In genomic region chr6:8225113-8225512, GRCh38 we compare ENCODE assay signal across 18 cellular contexts.
DNase-seq lines count a peak whose midpoint lies in the region; ATAC-seq, FAIRE-seq and TF ChIP-seq lines count a peak whose summit lies in the region.
"Had no signal": no experiment of that assay in that cellular context is flagged by ENCODE, and none has a peak within 500 bp of the region (broad histone marks: within the 10 kb centered on the region; RNA-seq: fewer than 3 reads in every experiment).

No MANE protein-coding gene starts in this region.

- H3K4me1 Mint-ChIP-seq in MCF 10A (ENCODE audit: insufficient read depth, unreplicated experiment) = no peaks in the 10 kb centered on the region
- H3K4me1 Mint-ChIP-seq: B cell had no signal

- no peak overlapping the region for H3K27ac ChIP-seq in breast epithelium
- H3K27ac ChIP-seq in keratinocyte (ENCODE audit: control insufficient read depth, insufficient read depth, low read length) = no peak overlapping the region
- no peak overlapping the region for H3K27ac ChIP-seq in heart left ventricle
- H3K27ac ChIP-seq: BLaER1 treated with 17β-estradiol and CSF1 and Interleukin-3, amounts not matched to agents 10 nM and 100 nM had no signal

- no peaks in the 10 kb centered on the region for H3K27me3 Mint-ChIP-seq in MCF 10A (ENCODE audit: insufficient read depth, unreplicated experiment)

- H3K4me2 ChIP-seq in keratinocyte (ENCODE audit: control insufficient read depth, extremely low read depth, insufficient read depth, low read depth, low read length) = no peak overlapping the region
- H3K4me2 ChIP-seq: BLaER1 treated with 17β-estradiol and CSF1 and Interleukin-3, amounts not matched to agents 10 nM and 100 nM had no signal

- H3K79me2 ChIP-seq in keratinocyte (ENCODE audit: control insufficient read depth, insufficient read depth, low read length) = no peaks in the 10 kb centered on the region

- no peak for TF ChIP-seq POLR2A in breast epithelium (IDR thresholded peaks at IDR 0.05)
- TF ChIP-seq POLR2A in heart left ventricle (IDR thresholded peaks at IDR 0.05) = no peak

- H3K9ac ChIP-seq in keratinocyte (ENCODE audit: control insufficient read depth, extremely low read depth, insufficient read depth, low read length) = no peak overlapping the region
- H3K9ac ChIP-seq: BLaER1 treated with 17β-estradiol and CSF1 and Interleukin-3, amounts not matched to agents 10 nM and 100 nM had no signal

- POLR2A ChIA-PET in MCF 10A (lab: Yijun Ruan, JAX) = interaction anchor here (0.9 to 1.9 kb wide), 4 partner anchors 11 to 90 kb away, joined by 3 to 5 read pairs (median 3); no protein-coding TSS in a partner anchor

- intact Hi-C loops in MCF 10A (cut with micrococcal nuclease) = no loop called here
- intact Hi-C loops in breast epithelium (cut with DNase I; ENCODE audit: low total_unique reads) = no loop called here
- intact Hi-C loops in heart left ventricle (cut with DNase I) = loop anchor here in 1 of 10 donors (10.0 kb wide), 1 partner anchor 500 kb away; the partner anchor contains the start of gene BMP6

- no peak for ATAC-seq in heart left ventricle
- ATAC-seq: CD8-positive, alpha-beta T cell had no signal

- no peaks in the 10 kb centered on the region for H3K9me3 ChIP-seq in breast epithelium
- no peaks in the 10 kb centered on the region for H3K9me3 ChIP-seq in keratinocyte (ENCODE audit: control insufficient read depth, low read depth, low read length)
- H3K9me3 ChIP-seq in heart left ventricle = no peaks in the 10 kb centered on the region
- H3K9me3 ChIP-seq: BLaER1 treated with 17β-estradiol and CSF1 and Interleukin-3, amounts not matched to agents 10 nM and 100 nM had no signal

- H3K4me3 Mint-ChIP-seq in MCF 10A (ENCODE audit: unreplicated experiment) = no peak overlapping the region
- H3K4me3 Mint-ChIP-seq: B cell; CD8-positive, alpha-beta T cell; H9 had no signal

- no peaks in the 10 kb centered on the region for H4K20me1 ChIP-seq in keratinocyte (ENCODE audit: control insufficient read depth, extremely low read depth, insufficient read depth, low read length)
- H4K20me1 ChIP-seq: BLaER1 treated with 17β-estradiol and CSF1 and Interleukin-3, amounts not matched to agents 10 nM and 100 nM had no signal

- DNase-seq in MCF 10A (ENCODE audit: unreplicated experiment) (peak; percentile 14), breast epithelium (ENCODE audit: low spot score in 2 of 2) (no peak), bronchial epithelial cell (ENCODE audit: low read depth) (peak; percentile 48), keratinocyte (ENCODE audit: low read depth, low spot score) (no peak), cerebellar cortex (ENCODE audit: low spot score) (no peak), heart left ventricle (no peak)
- no peak for DNase-seq in activated CD8-positive, alpha-beta memory T cell treated with anti-CD3 and anti-CD28 coated beads for 24 hours
- DNase-seq: 8988T; Calu3; CD8-positive, alpha-beta T cell; DMS79 treated with DMSO at 0.1 percent for 48 hours; GF-D8; H9 had no signal

- no peak overlapping the region for H3K27ac Mint-ChIP-seq in MCF 10A (ENCODE audit: low read depth, unreplicated experiment)
- H3K27ac Mint-ChIP-seq: B cell; CD8-positive, alpha-beta T cell had no signal

- H3K9me1 ChIP-seq in keratinocyte (ENCODE audit: control insufficient read depth, extremely low read depth, insufficient read depth, low read length) = no peaks in the 10 kb centered on the region

- H3K36me3 Mint-ChIP-seq in MCF 10A (ENCODE audit: insufficient read depth, unreplicated experiment) = no peaks in the 10 kb centered on the region
- H3K36me3 Mint-ChIP-seq: CD8-positive, alpha-beta T cell had no signal

- no TSS peak for BruUV-seq in MCF 10A (replicated peaks; lab: Mats Ljungman, UMichigan)

- H3K36me3 ChIP-seq in breast epithelium (no peaks in the 10 kb centered on the region), bronchial epithelial cell (ENCODE audit: control insufficient read depth, insufficient read depth, low read length) (no peaks in the 10 kb centered on the region), keratinocyte (ENCODE audit: control insufficient read depth in 2 of 2, extremely low read depth in 1 of 2, insufficient read depth in 2 of 2, low read length in 2 of 2) (no peaks in the 10 kb centered on the region), heart left ventricle (no peaks in the 10 kb centered on the region)
- H3K36me3 ChIP-seq: BLaER1 treated with 17β-estradiol and CSF1 and Interleukin-3, amounts not matched to agents 10 nM and 100 nM had no signal

- no peak overlapping the region for H3K4me3 ChIP-seq in breast epithelium
- H3K4me3 ChIP-seq in bronchial epithelial cell (ENCODE audit: low read depth, low read length) = no peak overlapping the region
- H3K4me3 ChIP-seq in keratinocyte (ENCODE audit: control insufficient read depth in 2 of 3, extremely low read depth in 1 of 3, insufficient read depth in 2 of 3, low read depth in 1 of 3, low read length in 3 of 3) = no peak overlapping the region
- no peak overlapping the region for H3K4me3 ChIP-seq in heart left ventricle
- H3K4me3 ChIP-seq: BLaER1 treated with 17β-estradiol and CSF1 and Interleukin-3, amounts not matched to agents 10 nM and 100 nM had no signal

- no peak overlapping the region for H2AFZ ChIP-seq in keratinocyte (ENCODE audit: control insufficient read depth, low read length)

- 83 to 92% (median 90%) methylated on average over 5 of the region's 5 CpGs for WGBS in heart left ventricle, 4 donors

- CTCF ChIA-PET in MCF 10A (lab: Yijun Ruan, JAX) = interaction anchor here (0.6 to 10.9 kb wide), 2 partner anchors 40 to 94 kb away, joined by 3 to 321 read pairs; no protein-coding TSS in a partner anchor

- no peaks in the 10 kb centered on the region for H3K4me1 ChIP-seq in breast epithelium
- no peaks in the 10 kb centered on the region for H3K4me1 ChIP-seq in keratinocyte (ENCODE audit: control insufficient read depth, extremely low read depth, insufficient read depth, low read length)
- no peaks in the 10 kb centered on the region for H3K4me1 ChIP-seq in heart left ventricle

- no peak for FAIRE-seq in bronchial epithelial cell (lab: Jason Lieb, UNC)
- peak; percentile 26 for FAIRE-seq in keratinocyte (lab: Jason Lieb, UNC)
- FAIRE-seq: GM19239, H1, HTR-8/SVneo had no signal

- dilution Hi-C loops in keratinocyte (cut with MboI; ENCODE audit: extremely low pct_ligation_motif_present, low sequenced_read_pairs) = no loop called here

- no peaks in the 10 kb centered on the region for H3K9me3 Mint-ChIP-seq in MCF 10A (ENCODE audit: unreplicated experiment)
- H3K9me3 Mint-ChIP-seq: CD8-positive, alpha-beta T cell; H9 had no signal

- H3K27me3 ChIP-seq in breast epithelium (no peaks in the 10 kb centered on the region), bronchial epithelial cell (ENCODE audit: control insufficient read depth, insufficient read depth, low read length) (no peaks in the 10 kb centered on the region), keratinocyte (ENCODE audit: control insufficient read depth, extremely low read depth, insufficient read depth, low read length) (no peaks in the 10 kb centered on the region), heart left ventricle (peaks cover 0 to 4% (median 0%) of the 10 kb centered on the region in 9 donors)
- H3K27me3 ChIP-seq: BLaER1 treated with 17β-estradiol and CSF1 and Interleukin-3, amounts not matched to agents 10 nM and 100 nM had no signal

- TF ChIP-seq CTCF in MCF 10A (IDR thresholded peaks at IDR 0.05; ENCODE audit: unreplicated experiment) (no peak), breast epithelium (IDR thresholded peaks at IDR 0.05) (no peak), bronchial epithelial cell (IDR thresholded peaks at IDR 0.05; ENCODE audit: insufficient read depth, low read length, severe bottlenecking) (no peak), keratinocyte (optimal IDR thresholded peaks at IDR 0.05 in 1 of 3, IDR thresholded peaks at IDR 0.05 in 1 of 3, conservative IDR thresholded peaks at IDR 0.05 in 1 of 3; ENCODE audit: extremely low read depth in 1 of 3, insufficient read depth in 2 of 3, low read length in 3 of 3) (no peak), heart left ventricle (IDR thresholded peaks at IDR 0.05) (no peak)

Comparison
In these comparisons a context has a peak if more than half of its experiments do, and no peak if none do; other contexts are left out.
1. DNase-seq: peak in MCF 10A (single experiment) and bronchial epithelial cell (single experiment); none in breast epithelium (0 of 2), keratinocyte (single experiment), cerebellar cortex (single experiment), activated CD8-positive, alpha-beta memory T cell treated with anti-CD3 and anti-CD28 coated beads for 24 hours (single experiment) and heart left ventricle (0 of 5).